In genomic region chr1:76940586-76941335, GRCh38 we compare ENCODE assay signal across 28 cellular contexts.
"Had no signal": no experiment of that assay in that cellular context is flagged by ENCODE, and none has a peak within 500 bp of the region (broad histone marks: within the 10 kb centered on the region; RNA-seq: fewer than 3 reads in every experiment).

No MANE protein-coding gene starts in this region.

- H3K4me2 ChIP-seq: neural progenitor cell had no signal

- H3K9me3 ChIP-seq: gastroesophageal sphincter, psoas muscle, suprapubic skin, tibial artery, upper lobe of right lung had no signal

- H3K4me3 Mint-ChIP-seq: activated CD4-positive, alpha-beta memory T cell treated with anti-CD3 and anti-CD28 coated beads for 36 hours; activated CD4-positive, alpha-beta T cell treated with anti-CD3 and anti-CD28 coated beads, Interleukin-2, amount 10 ng/mL, durations not matched to agents 24 days and 14 days; activated naive CD4-positive, alpha-beta T cell treated with anti-CD3 and anti-CD28 coated beads, Interleukin-2, amount 10 ng/mL, durations not matched to agents 7 days and 5 days; activated naive CD8-positive, alpha-beta T cell treated with anti-CD3 and anti-CD28 coated beads, Interleukin-2, amount 10 ng/mL, durations not matched to agents 7 days and 5 days; effector memory CD8-positive, alpha-beta T cell; naive thymus-derived CD8-positive, alpha-beta T cell; neural progenitor cell had no signal

- H3K9ac ChIP-seq: neural progenitor cell, parathyroid adenoma had no signal

- H3K4me1 Mint-ChIP-seq: activated CD4-positive, alpha-beta T cell treated with anti-CD3 and anti-CD28 coated beads, Interleukin-2, amount 10 ng/mL, durations not matched to agents 24 days and 14 days; activated naive CD4-positive, alpha-beta T cell treated with anti-CD3 and anti-CD28 coated beads, Interleukin-2, amount 10 ng/mL, durations not matched to agents 7 days and 5 days; naive thymus-derived CD8-positive, alpha-beta T cell had no signal

- H3K79me2 ChIP-seq: parathyroid adenoma had no signal

- H3K36me3 Mint-ChIP-seq: activated CD4-positive, alpha-beta memory T cell treated with anti-CD3 and anti-CD28 coated beads for 36 hours; activated naive CD4-positive, alpha-beta T cell treated with anti-CD3 and anti-CD28 coated beads, Interleukin-2, amount 10 ng/mL, durations not matched to agents 7 days and 5 days; activated naive CD8-positive, alpha-beta T cell treated with anti-CD3 and anti-CD28 coated beads, Interleukin-2, amount 10 ng/mL, durations not matched to agents 7 days and 5 days; naive thymus-derived CD8-positive, alpha-beta T cell had no signal

- H3K9me3 Mint-ChIP-seq: activated CD4-positive, alpha-beta memory T cell treated with anti-CD3 and anti-CD28 coated beads for 36 hours; activated CD4-positive, alpha-beta T cell treated with anti-CD3 and anti-CD28 coated beads, Interleukin-2, amount 10 ng/mL, durations not matched to agents 24 days and 14 days; activated naive CD4-positive, alpha-beta T cell treated with anti-CD3 and anti-CD28 coated beads, Interleukin-2, amount 10 ng/mL, durations not matched to agents 7 days and 5 days; effector memory CD8-positive, alpha-beta T cell; naive thymus-derived CD8-positive, alpha-beta T cell; neural progenitor cell had no signal

- H3K4me3 ChIP-seq: gastroesophageal sphincter, neural progenitor cell, psoas muscle, suprapubic skin, tibial artery, upper lobe of right lung had no signal

- H3K27ac Mint-ChIP-seq: activated CD4-positive, alpha-beta memory T cell treated with anti-CD3 and anti-CD28 coated beads for 36 hours; activated CD4-positive, alpha-beta T cell treated with anti-CD3 and anti-CD28 coated beads, Interleukin-2, amount 10 ng/mL, durations not matched to agents 24 days and 14 days; activated naive CD4-positive, alpha-beta T cell treated with anti-CD3 and anti-CD28 coated beads, Interleukin-2, amount 10 ng/mL, durations not matched to agents 7 days and 5 days; activated naive CD8-positive, alpha-beta T cell treated with anti-CD3 and anti-CD28 coated beads, Interleukin-2, amount 10 ng/mL, durations not matched to agents 7 days and 5 days; effector memory CD8-positive, alpha-beta T cell; naive thymus-derived CD8-positive, alpha-beta T cell; neural progenitor cell had no signal

- H3K4me1 ChIP-seq: gastroesophageal sphincter, parathyroid adenoma, psoas muscle, suprapubic skin, tibial artery, upper lobe of right lung had no signal

- H3K27me3 ChIP-seq: brain microvascular endothelial cell, gastroesophageal sphincter, neural progenitor cell, suprapubic skin, tibial artery, upper lobe of right lung had no signal

- DNase-seq: activated CD4-positive, alpha-beta memory T cell treated with anti-CD3 and anti-CD28 coated beads for 36 hours; activated CD4-positive, alpha-beta T cell treated with anti-CD3 and anti-CD28 coated beads, Interleukin-2, amount 10 ng/mL, durations not matched to agents 24 days and 14 days; activated CD4-positive, CD25-positive, alpha-beta regulatory T cell treated with anti-CD3 and anti-CD28 coated beads, Interleukin-2, amount 50 U/mL, for 72 hours; activated CD8-positive, alpha-beta memory T cell treated with anti-CD3 and anti-CD28 coated beads, Interleukin-2, amount 50 U/mL, for 4 hours; activated gamma-delta T cell; activated naive CD4-positive, alpha-beta T cell treated with anti-CD3 and anti-CD28 coated beads, Interleukin-2, amount 10 ng/mL, durations not matched to agents 7 days and 5 days; activated naive CD8-positive, alpha-beta T cell treated with anti-CD3 and anti-CD28 coated beads, Interleukin-2, amount 10 ng/mL, durations not matched to agents 7 days and 5 days; activated T-cell treated with anti-CD3 and anti-CD28 coated beads, Interleukin-2, amount 50 U/mL, for 1 hour; brain microvascular endothelial cell; cortex of kidney; effector memory CD8-positive, alpha-beta T cell; erythroblast; hippocampal formation; kidney; left colon; mammary epithelial cell; naive thymus-derived CD8-positive, alpha-beta T cell; occipital lobe; psoas muscle; stimulated activated CD4-positive, alpha-beta T cell treated with anti-CD3 and anti-CD28 coated beads, Interleukin-15, amount 100 ng/mL, for 24 hours; stimulated activated CD4-positive, alpha-beta T cell treated with anti-CD3 and anti-CD28 coated beads, Interleukin-2, amount 100 ng/mL, for 24 hours; stimulated activated naive CD4-positive, alpha-beta T cell; tibial artery; upper lobe of right lung had no signal

- H2AFZ ChIP-seq: neural progenitor cell, parathyroid adenoma had no signal

- ATAC-seq: effector memory CD8-positive, alpha-beta T cell; gastroesophageal sphincter; left colon; naive thymus-derived CD8-positive, alpha-beta T cell; psoas muscle; upper lobe of right lung had no signal

- H3K36me3 ChIP-seq: brain microvascular endothelial cell, gastroesophageal sphincter, neural progenitor cell, suprapubic skin, tibial artery, upper lobe of right lung had no signal

- H3K27ac ChIP-seq: brain microvascular endothelial cell, gastroesophageal sphincter, neural progenitor cell, parathyroid adenoma, psoas muscle, suprapubic skin, tibial artery, upper lobe of right lung had no signal
